Comparison of ENCODE assay signal across 2 cellular contexts in the genomic region with DNA sequence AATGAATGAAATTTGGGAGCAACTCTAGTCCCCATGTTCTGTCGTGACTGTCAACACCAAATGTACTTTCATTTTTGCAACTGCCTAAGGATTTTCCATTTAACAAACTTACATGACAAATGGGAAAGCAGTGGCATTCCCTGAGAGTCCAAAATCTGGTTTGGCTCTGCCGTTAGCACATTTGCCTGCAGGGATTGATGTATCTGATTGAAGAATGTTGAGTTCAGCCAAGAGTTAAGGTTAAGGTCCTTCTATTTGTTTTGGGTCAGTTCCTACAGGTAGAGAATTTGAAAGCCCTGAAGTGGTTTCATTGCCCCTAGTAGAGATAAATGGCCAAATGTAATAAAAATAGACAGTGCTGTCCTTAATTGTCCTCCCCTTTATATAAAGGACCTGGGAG.
A peak's percentile ranks its signal among the peaks of the same experiment; 100 is the strongest.
TF ChIP-seq lines count a peak whose summit lies in the region.

No MANE protein-coding gene starts in this region.

TF ChIP-seq in liver, 16 proteins besides CTCF, POLR2A, EP300 and RAD21:
- TF ChIP-seq RXRA (IDR thresholded peaks at IDR 0.05) = peak; percentile 29 to 44
- TF ChIP-seq EGR1 (IDR thresholded peaks at IDR 0.05; ENCODE audit: low read depth in 2 of 2) = no peak
- no peak for TF ChIP-seq FOXA1 (IDR thresholded peaks at IDR 0.05)
- no peak for TF ChIP-seq REST (IDR thresholded peaks at IDR 0.05)
- TF ChIP-seq GABPA (IDR thresholded peaks at IDR 0.05 in 1 of 2, conservative IDR thresholded peaks at IDR 0.05 in 1 of 2) = no peak
- no peak for TF ChIP-seq TAF1 (conservative IDR thresholded peaks at IDR 0.05)
- no peak for TF ChIP-seq FOXA2 (IDR thresholded peaks at IDR 0.05)
- TF ChIP-seq HNF4G (IDR thresholded peaks at IDR 0.05) = no peak
- TF ChIP-seq, protein P1, sequence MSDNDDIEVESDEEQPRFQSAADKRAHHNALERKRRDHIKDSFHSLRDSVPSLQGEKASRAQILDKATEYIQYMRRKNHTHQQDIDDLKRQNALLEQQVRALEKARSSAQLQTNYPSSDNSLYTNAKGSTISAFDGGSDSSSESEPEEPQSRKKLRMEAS (IDR thresholded peaks at IDR 0.05) = no peak
- peak; percentile 18 for TF ChIP-seq SP1 (IDR thresholded peaks at IDR 0.05)
- TF ChIP-seq, protein P2, sequence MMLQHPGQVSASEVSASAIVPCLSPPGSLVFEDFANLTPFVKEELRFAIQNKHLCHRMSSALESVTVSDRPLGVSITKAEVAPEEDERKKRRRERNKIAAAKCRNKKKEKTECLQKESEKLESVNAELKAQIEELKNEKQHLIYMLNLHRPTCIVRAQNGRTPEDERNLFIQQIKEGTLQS (IDR thresholded peaks at IDR 0.05) = no peak
- no peak for TF ChIP-seq NR2F2 (IDR thresholded peaks at IDR 0.05)
- TF ChIP-seq YY1 (IDR thresholded peaks at IDR 0.05) = no peak
- TF ChIP-seq JUND (IDR thresholded peaks at IDR 0.05) = no peak
- TF ChIP-seq HNF4A (conservative IDR thresholded peaks at IDR 0.05) = peak; percentile 29 to 39
- TF ChIP-seq, protein P3, sequence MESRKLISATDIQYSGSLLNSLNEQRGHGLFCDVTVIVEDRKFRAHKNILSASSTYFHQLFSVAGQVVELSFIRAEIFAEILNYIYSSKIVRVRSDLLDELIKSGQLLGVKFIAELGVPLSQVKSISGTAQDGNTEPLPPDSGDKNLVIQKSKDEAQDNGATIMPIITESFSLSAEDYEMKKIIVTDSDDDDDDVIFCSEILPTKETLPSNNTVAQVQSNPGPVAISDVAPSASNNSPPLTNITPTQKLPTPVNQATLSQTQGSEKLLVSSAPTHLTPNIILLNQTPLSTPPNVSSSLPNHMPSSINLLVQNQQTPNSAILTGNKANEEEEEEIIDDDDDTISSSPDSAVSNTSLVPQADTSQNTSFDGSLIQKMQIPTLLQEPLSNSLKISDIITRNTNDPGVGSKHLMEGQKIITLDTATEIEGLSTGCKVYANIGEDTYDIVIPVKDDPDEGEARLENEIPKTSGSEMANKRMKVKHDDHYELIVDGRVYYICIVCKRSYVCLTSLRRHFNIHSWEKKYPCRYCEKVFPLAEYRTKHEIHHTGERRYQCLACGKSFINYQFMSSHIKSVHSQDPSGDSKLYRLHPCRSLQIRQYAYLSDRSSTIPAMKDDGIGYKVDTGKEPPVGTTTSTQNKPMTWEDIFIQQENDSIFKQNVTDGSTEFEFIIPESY (IDR thresholded peaks at IDR 0.05) = no peak

TF ChIP-seq in HepG2, 621 proteins besides CTCF, POLR2A, EP300 and RAD21:
- TF ChIP-seq HDAC6 (IDR thresholded peaks at IDR 0.05; ENCODE audit: low read depth, low read length) (no peak), ZNF619 (CRISPR knock-in tag; IDR thresholded peaks at IDR 0.05) (no peak), ZNF17 (CRISPR knock-in tag; IDR thresholded peaks at IDR 0.05) (no peak), ZNF451 (CRISPR knock-in tag; IDR thresholded peaks at IDR 0.05) (no peak), CENPX (CRISPR knock-in tag; IDR thresholded peaks at IDR 0.05) (no peak), BHLHE40 (IDR thresholded peaks at IDR 0.05; ENCODE audit: low read length) (no peak), ZNF543 (CRISPR knock-in tag; IDR thresholded peaks at IDR 0.05) (no peak), ZNF788 (CRISPR knock-in tag; IDR thresholded peaks at IDR 0.05; ENCODE audit: borderline replicate concordance) (no peak), ZNF20 (CRISPR knock-in tag; IDR thresholded peaks at IDR 0.05) (no peak), ZNF816 (CRISPR knock-in tag; IDR thresholded peaks at IDR 0.05; ENCODE audit: borderline replicate concordance) (no peak)
- TF ChIP-seq, protein P4, sequence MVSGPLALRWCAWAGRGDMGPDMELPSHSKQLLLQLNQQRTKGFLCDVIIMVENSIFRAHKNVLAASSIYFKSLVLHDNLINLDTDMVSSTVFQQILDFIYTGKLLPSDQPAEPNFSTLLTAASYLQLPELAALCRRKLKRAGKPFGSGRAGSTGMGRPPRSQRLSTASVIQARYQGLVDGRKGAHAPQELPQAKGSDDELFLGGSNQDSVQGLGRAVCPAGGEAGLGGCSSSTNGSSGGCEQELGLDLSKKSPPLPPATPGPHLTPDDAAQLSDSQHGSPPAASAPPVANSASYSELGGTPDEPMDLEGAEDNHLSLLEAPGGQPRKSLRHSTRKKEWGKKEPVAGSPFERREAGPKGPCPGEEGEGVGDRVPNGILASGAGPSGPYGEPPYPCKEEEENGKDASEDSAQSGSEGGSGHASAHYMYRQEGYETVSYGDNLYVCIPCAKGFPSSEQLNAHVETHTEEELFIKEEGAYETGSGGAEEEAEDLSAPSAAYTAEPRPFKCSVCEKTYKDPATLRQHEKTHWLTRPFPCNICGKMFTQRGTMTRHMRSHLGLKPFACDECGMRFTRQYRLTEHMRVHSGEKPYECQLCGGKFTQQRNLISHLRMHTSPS (CRISPR knock-in tag; IDR thresholded peaks at IDR 0.05; ENCODE audit: low read depth) = no peak
- TF ChIP-seq, protein P5, sequence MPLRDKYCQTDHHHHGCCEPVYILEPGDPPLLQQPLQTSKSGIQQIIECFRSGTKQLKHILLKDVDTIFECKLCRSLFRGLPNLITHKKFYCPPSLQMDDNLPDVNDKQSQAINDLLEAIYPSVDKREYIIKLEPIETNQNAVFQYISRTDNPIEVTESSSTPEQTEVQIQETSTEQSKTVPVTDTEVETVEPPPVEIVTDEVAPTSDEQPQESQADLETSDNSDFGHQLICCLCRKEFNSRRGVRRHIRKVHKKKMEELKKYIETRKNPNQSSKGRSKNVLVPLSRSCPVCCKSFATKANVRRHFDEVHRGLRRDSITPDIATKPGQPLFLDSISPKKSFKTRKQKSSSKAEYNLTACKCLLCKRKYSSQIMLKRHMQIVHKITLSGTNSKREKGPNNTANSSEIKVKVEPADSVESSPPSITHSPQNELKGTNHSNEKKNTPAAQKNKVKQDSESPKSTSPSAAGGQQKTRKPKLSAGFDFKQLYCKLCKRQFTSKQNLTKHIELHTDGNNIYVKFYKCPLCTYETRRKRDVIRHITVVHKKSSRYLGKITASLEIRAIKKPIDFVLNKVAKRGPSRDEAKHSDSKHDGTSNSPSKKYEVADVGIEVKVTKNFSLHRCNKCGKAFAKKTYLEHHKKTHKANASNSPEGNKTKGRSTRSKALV (CRISPR knock-in tag; IDR thresholded peaks at IDR 0.05) = no peak
- TF ChIP-seq, protein P6, sequence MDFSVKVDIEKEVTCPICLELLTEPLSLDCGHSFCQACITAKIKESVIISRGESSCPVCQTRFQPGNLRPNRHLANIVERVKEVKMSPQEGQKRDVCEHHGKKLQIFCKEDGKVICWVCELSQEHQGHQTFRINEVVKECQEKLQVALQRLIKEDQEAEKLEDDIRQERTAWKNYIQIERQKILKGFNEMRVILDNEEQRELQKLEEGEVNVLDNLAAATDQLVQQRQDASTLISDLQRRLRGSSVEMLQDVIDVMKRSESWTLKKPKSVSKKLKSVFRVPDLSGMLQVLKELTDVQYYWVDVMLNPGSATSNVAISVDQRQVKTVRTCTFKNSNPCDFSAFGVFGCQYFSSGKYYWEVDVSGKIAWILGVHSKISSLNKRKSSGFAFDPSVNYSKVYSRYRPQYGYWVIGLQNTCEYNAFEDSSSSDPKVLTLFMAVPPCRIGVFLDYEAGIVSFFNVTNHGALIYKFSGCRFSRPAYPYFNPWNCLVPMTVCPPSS (IDR thresholded peaks at IDR 0.05) = no peak
- TF ChIP-seq, protein P7, sequence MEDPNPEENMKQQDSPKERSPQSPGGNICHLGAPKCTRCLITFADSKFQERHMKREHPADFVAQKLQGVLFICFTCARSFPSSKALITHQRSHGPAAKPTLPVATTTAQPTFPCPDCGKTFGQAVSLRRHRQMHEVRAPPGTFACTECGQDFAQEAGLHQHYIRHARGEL (CRISPR knock-in tag; IDR thresholded peaks at IDR 0.05) = no peak
